ENCODE assay signal across 9 cellular contexts in genomic region chr15:48358681-48359152, GRCh38. TPM values are rescaled to one million over a fixed set of nuclear protein-coding genes. Genes with fewer than 3 reads are reported as not detected.
DNase-seq lines count a peak whose midpoint lies in the region; ATAC-seq and TF ChIP-seq lines count a peak whose summit lies in the region.
"Had no signal": no experiment of that assay in that cellular context is flagged by ENCODE, and none has a peak within 500 bp of the region (broad histone marks: within the 10 kb centered on the region; RNA-seq: fewer than 3 reads in every experiment).

No MANE protein-coding gene starts in this region.

- H3K36me3 ChIP-seq in heart left ventricle (no peaks in the 10 kb centered on the region), upper lobe of right lung (no peaks in the 10 kb centered on the region)
- H3K36me3 ChIP-seq: HAP-1 had no signal

- H3K27me3 ChIP-seq in heart left ventricle (no peaks in the 10 kb centered on the region), upper lobe of right lung (no peaks in the 10 kb centered on the region)

- peaks cover 0 to 20% (median 3%) of the 10 kb centered on the region in 12 donors for H3K4me1 ChIP-seq in heart left ventricle
- peaks cover 3% of the 10 kb centered on the region for H3K4me1 ChIP-seq in upper lobe of right lung

- peak in 3 of 4 donors; percentile 59 to 62 (median 61) for ATAC-seq in heart left ventricle
- ATAC-seq in upper lobe of right lung: peak; percentile 20
- ATAC-seq in omental fat pad (ENCODE audit: low FRiP score): no peak
- ATAC-seq in GM21723 (IDR thresholded peaks at IDR 0.05; ENCODE audit: unreplicated experiment): no peak

- peak; percentile 63 for DNase-seq in H4 (ENCODE audit: low spot score)
- DNase-seq in SK-MEL-5 (ENCODE audit: low read depth, low spot score): peak; percentile 77
- no peak for DNase-seq in heart left ventricle
- no peak for DNase-seq in upper lobe of right lung
- DNase-seq in omental fat pad (ENCODE audit: low spot score): no peak
- DNase-seq in cerebellar cortex (ENCODE audit: low spot score): no peak
- DNase-seq: activated naive CD4-positive, alpha-beta T cell had no signal

- TF ChIP-seq CTCF in heart left ventricle (IDR thresholded peaks at IDR 0.05) (no peak), upper lobe of right lung (IDR thresholded peaks at IDR 0.05) (no peak), omental fat pad (IDR thresholded peaks at IDR 0.05) (no peak)

- 29 to 36% (median 31%) methylated on average over 3 of the region's 3 CpGs for WGBS in heart left ventricle, 4 donors

- intact Hi-C loops in heart left ventricle (cut with DNase I) (loop anchor here (2.0 to 10.0 kb wide), 10 partner anchors 284 to 1786 kb away; partner anchors contain the start of gene FBN1 (in 3 of the 10)), upper lobe of right lung (cut with DNase I) (no loop called here)

- in situ Hi-C loops in SK-MEL-5 (cut with HindIII; ENCODE audit: low pct_unique_long_range_greater_than_20kb, low sequenced_read_pairs): no loop called here

- H3K27ac ChIP-seq in heart left ventricle: peak overlapping the region in 9 of 12 donors; percentile 5 to 53 (median 26)
- H3K27ac ChIP-seq in upper lobe of right lung: peak overlapping the region; percentile 55

- H3K4me3 ChIP-seq in heart left ventricle (peak overlapping the region in 1 of 12 donors; percentile 3), upper lobe of right lung (no peak overlapping the region)
- H3K4me3 ChIP-seq: HAP-1 had no signal

- H3K9me3 ChIP-seq in heart left ventricle: peaks cover 0 to 3% (median 0%) of the 10 kb centered on the region in 12 donors
- no peaks in the 10 kb centered on the region for H3K9me3 ChIP-seq in upper lobe of right lung

- TF ChIP-seq POLR2A in heart left ventricle (IDR thresholded peaks at IDR 0.05): no peak

RNA-seq across cellular contexts. Expression of gene DUT, which starts 27.5 kb away (rescaled TPM):
- 103 and 132 TPM in 2 replicates for total RNA-seq in H4 (2014; rRNA removed; shearing (Covaris generic))
- 58.6 and 68.2 TPM in 2 replicates for total RNA-seq in SK-MEL-5 (2014; rRNA removed; shearing (Covaris generic))
- 54.9 and 60.3 TPM in 2 replicates for polyA plus RNA-seq in SK-MEL-5 (2015; cell fraction: cytosol; rRNA removed)
- polyA plus RNA-seq in SK-MEL-5 (2015; cell fraction: nucleus; rRNA removed): 315 and 333 TPM in 2 replicates
- total RNA-seq in heart left ventricle (10 to 100 TPM; 50.9 to 79.9 (median 62.6) TPM), upper lobe of right lung (90.0 TPM), omental fat pad (100 to 1,000 TPM in 1 of 4 donors, 10 to 100 TPM in 3; 50.3 to 131 (median 81.9) TPM)
- polyA plus RNA-seq in heart left ventricle: 10 to 100 TPM; 44.0 to 45.4 TPM

Comparison
In these comparisons a context has a peak if more than half of its experiments do, and no peak if none do; other contexts are left out.
1. DNase-seq: peak in H4 (single experiment) and SK-MEL-5 (single experiment); none in heart left ventricle (0 of 5), upper lobe of right lung (single experiment), omental fat pad (single experiment) and cerebellar cortex (single experiment).
2. ATAC-seq: peak in heart left ventricle (3 of 4) and upper lobe of right lung (single experiment); none in omental fat pad (single experiment) and GM21723 (single experiment).